33 cellular contexts compared by ENCODE assay signal in the genomic region with DNA sequence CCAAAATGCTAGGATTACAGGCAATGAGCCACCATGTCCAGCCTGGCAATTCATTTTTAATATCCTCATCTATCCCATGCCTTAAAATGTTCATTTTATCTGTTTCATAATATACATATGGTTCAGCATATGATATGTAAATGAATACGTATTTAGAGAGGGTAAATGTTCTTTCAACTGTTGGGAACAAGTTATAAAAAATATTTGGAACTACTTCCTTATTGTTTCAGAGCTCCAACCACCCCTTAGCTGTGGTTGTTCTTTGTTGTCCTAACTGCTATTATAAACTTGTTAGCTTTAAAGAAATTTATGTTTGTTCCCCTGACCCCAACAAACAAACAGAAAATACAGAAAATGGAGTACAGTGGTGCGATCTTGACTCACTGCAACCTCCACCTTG. TPM values are rescaled to one million over a fixed set of nuclear protein-coding genes. Genes with fewer than 3 reads are reported as not detected.
"Had no signal": no experiment of that assay in that cellular context is flagged by ENCODE, and none has a peak within 500 bp of the region (broad histone marks: within the 10 kb centered on the region; RNA-seq: fewer than 3 reads in every experiment).

No MANE protein-coding gene starts in this region.

- H3K36me3 ChIP-seq: adrenal gland, ascending aorta, brain microvascular endothelial cell, breast epithelium, cardiac muscle cell had no signal

- H3K4me1 ChIP-seq: adrenal gland, ascending aorta, body of pancreas, breast epithelium had no signal

- DNase-seq: activated effector memory CD4-positive, alpha-beta T cell treated with anti-CD3 and anti-CD28 coated beads, Interleukin-2, amount 50 U/mL, for 16 hours; activated effector memory CD4-positive, alpha-beta T cell treated with Interleukin-2 at 50 U/mL for 16 hours; activated gamma-delta T cell; activated gamma-delta T cell treated with Interleukin-2 at 50 U/mL for 16 hours; activated naive CD4-positive, alpha-beta T cell; activated naive CD4-positive, alpha-beta T cell treated with anti-CD3 and anti-CD28 coated beads for 36 hours; activated naive CD4-positive, alpha-beta T cell treated with anti-CD3 and anti-CD28 coated beads, Interleukin-2, amount 10 ng/mL, durations not matched to agents 7 days and 5 days; activated naive CD4-positive, alpha-beta T cell treated with Interleukin-2 at 50 U/mL for 16 hours; activated naive CD8-positive, alpha-beta T cell treated with anti-CD3 and anti-CD28 coated beads for 36 hours; activated naive CD8-positive, alpha-beta T cell treated with anti-CD3 and anti-CD28 coated beads, Interleukin-2, amount 10 ng/mL, durations not matched to agents 7 days and 5 days; activated naive CD8-positive, alpha-beta T cell treated with anti-CD3 and anti-CD28 coated beads, Interleukin-2, amount 50 U/mL, for 24 hours; activated T-cell treated with anti-CD3 and anti-CD28 coated beads, Interleukin-2, amount 50 U/mL, for 1 hour; activated T-cell treated with anti-CD3 and anti-CD28 coated beads, Interleukin-2, amount 50 U/mL, for 24 hours; activated T-cell treated with anti-CD3 and anti-CD28 coated beads, Interleukin-2, amount 50 U/mL, for 4 hours; activated T-cell treated with anti-CD3 and anti-CD28 coated beads, Interleukin-2, amount 50 U/mL, for 48 hours; activated T-cell treated with anti-CD3 and anti-CD28 coated beads, Interleukin-2, amount 50 U/mL, for 72 hours; adrenal gland; amniotic stem cell; amygdala; anterior cingulate cortex; aorta; body of pancreas; brain microvascular endothelial cell; caudate nucleus; central memory CD4-positive, alpha-beta T cell; cerebellar nuclear complex had no signal

- H3K9me3 ChIP-seq: adrenal gland, ascending aorta, body of pancreas had no signal

- H3K4me3 ChIP-seq: adrenal gland, ascending aorta, body of pancreas, breast epithelium, cardiac muscle cell had no signal

- ATAC-seq: activated naive CD4-positive, alpha-beta T cell treated with anti-CD3 and anti-CD28 coated beads, Interleukin-2, amount 50 U/mL, for 72 hours; activated naive CD8-positive, alpha-beta T cell treated with anti-CD3 and anti-CD28 coated beads, Interleukin-2, amount 50 U/mL, for 24 hours; activated T-cell treated with anti-CD3 and anti-CD28 coated beads, Interleukin-2, amount 50 U/mL, for 4 hours; activated T-cell treated with anti-CD3 and anti-CD28 coated beads, Interleukin-2, amount 50 U/mL, for 72 hours; activated T-helper 17 cell treated with anti-CD3 and anti-CD28 coated beads, Interleukin-2, amount 50 U/mL, for 72 hours; body of pancreas had no signal

RNA-seq across cellular contexts. Expression of a gene that starts 14.5 kb away (rescaled TPM):
- total RNA-seq: ascending aorta, body of pancreas, cardiac muscle cell, cerebellum, chondrocyte had no signal
